ENCODE assay signal across 15 cellular contexts in genomic region chr16:81384006-81384405, GRCh38.
DNase-seq lines count a peak whose midpoint lies in the region; ATAC-seq, FAIRE-seq and TF ChIP-seq lines count a peak whose summit lies in the region.
"Had no signal": no experiment of that assay in that cellular context is flagged by ENCODE, and none has a peak within 500 bp of the region (broad histone marks: within the 10 kb centered on the region; RNA-seq: fewer than 3 reads in every experiment).

No MANE protein-coding gene starts in this region.

- H3K27me3 ChIP-seq in heart right ventricle (no peaks in the 10 kb centered on the region), esophagus squamous epithelium (no peaks in the 10 kb centered on the region), muscle layer of colon (ENCODE audit: control insufficient read depth in 1 of 2, insufficient read depth in 2 of 2, low read length in 2 of 2) (no peaks in the 10 kb centered on the region), tibial nerve (no peaks in the 10 kb centered on the region)

- no peak for TF ChIP-seq POLR2A in esophagus squamous epithelium (IDR thresholded peaks at IDR 0.05)
- no peak for TF ChIP-seq POLR2A in tibial nerve (IDR thresholded peaks at IDR 0.05)

- TF ChIP-seq CTCF in heart right ventricle (IDR thresholded peaks at IDR 0.05) (no peak), esophagus squamous epithelium (IDR thresholded peaks at IDR 0.05) (no peak), tibial nerve (IDR thresholded peaks at IDR 0.05) (no peak)

- no peak overlapping the region for H3K4me3 ChIP-seq in heart right ventricle
- H3K4me3 ChIP-seq in esophagus squamous epithelium = no peak overlapping the region
- no peak overlapping the region for H3K4me3 ChIP-seq in muscle layer of colon (ENCODE audit: low read depth in 1 of 2, low read length in 2 of 2)
- no peak overlapping the region for H3K4me3 ChIP-seq in tibial nerve

- no peak overlapping the region for H3K9ac ChIP-seq in muscle layer of colon (ENCODE audit: low read length)

- no peak for DNase-seq in heart right ventricle
- no peak for DNase-seq in cardiac septum (ENCODE audit: low spot score)
- no peak for DNase-seq in esophagus squamous epithelium (lab: John Stamatoyannopoulos, UW)
- no peak for DNase-seq in tibial nerve (ENCODE audit: low spot score in 2 of 2)
- DNase-seq in RCC 7860 (ENCODE audit: low spot score) = no peak
- no peak for DNase-seq in NCI-H128 (lab: John Stamatoyannopoulos, UW; ENCODE audit: unreplicated experiment)
- DNase-seq: activated CD4-positive, alpha-beta T cell treated with anti-CD3 and anti-CD28 coated beads, Interleukin-2, amount 50 U/mL, for 4 hours; amniotic stem cell; foreskin melanocyte; NCI-H1092 treated with DMSO at 0.1 percent for 48 hours; NCI-H345; PC-3 had no signal

- H3K4me1 ChIP-seq in heart right ventricle = peaks cover 0 to 33% (median 12%) of the 10 kb centered on the region in 9 donors
- H3K4me1 ChIP-seq in esophagus squamous epithelium = peaks cover 0 to 27% (median 3%) of the 10 kb centered on the region in 3 donors
- peaks cover 15% of the 10 kb centered on the region for H3K4me1 ChIP-seq in muscle layer of colon (ENCODE audit: insufficient read depth, low read length)
- peaks cover 0 to 36% (median 7%) of the 10 kb centered on the region in 4 donors for H3K4me1 ChIP-seq in tibial nerve

- ATAC-seq in heart right ventricle = peak in 6 of 8 donors; percentile 31 to 76 (median 68)
- ATAC-seq in HG03039 (IDR thresholded peaks at IDR 0.05; ENCODE audit: unreplicated experiment) = no peak
- ATAC-seq: HCT116, PC-3 had no signal

- FAIRE-seq in RCC 7860 (lab: Jason Lieb, UNC) = no peak

- H3K36me3 ChIP-seq in heart right ventricle (peaks cover 0 to 19% (median 0%) of the 10 kb centered on the region in 9 donors), esophagus squamous epithelium (peaks cover 0 to 89% (median 0%) of the 10 kb centered on the region in 3 donors), muscle layer of colon (ENCODE audit: insufficient read depth, low read length) (peaks cover 6% of the 10 kb centered on the region), tibial nerve (peaks cover 0 to 16% (median 0%) of the 10 kb centered on the region in 3 donors)

- peak overlapping the region in 9 of 10 donors; percentile 10 to 86 (median 72) for H3K27ac ChIP-seq in heart right ventricle
- H3K27ac ChIP-seq in esophagus squamous epithelium = peak overlapping the region in 3 of 4 donors; percentile 68 to 76 (median 72)
- peak overlapping the region; percentile 78 for H3K27ac ChIP-seq in muscle layer of colon (ENCODE audit: low read depth, low read length)
- peak overlapping the region in 3 of 4 donors; percentile 23 to 82 (median 71) for H3K27ac ChIP-seq in tibial nerve

- H3K9me3 ChIP-seq in heart right ventricle (no peaks in the 10 kb centered on the region), esophagus squamous epithelium (no peaks in the 10 kb centered on the region), muscle layer of colon (ENCODE audit: low read length) (no peaks in the 10 kb centered on the region), tibial nerve (no peaks in the 10 kb centered on the region)

- intact Hi-C loops in heart right ventricle (cut with DNase I) = no loop called here
- intact Hi-C loops in cardiac septum (cut with DNase I) = no loop called here
- intact Hi-C loops in esophagus squamous epithelium (cut with DNase I) = no loop called here

- TF ChIP-seq EP300 in tibial nerve (IDR thresholded peaks at IDR 0.05) = peak; percentile 37 to 48
